Comparison of ENCODE assay signal across 10 cellular contexts in genomic region chr7:117110480-117111315, GRCh38.
A peak's percentile ranks its signal among the peaks of the same experiment; 100 is the strongest.
DNase-seq lines count a peak whose midpoint lies in the region; ATAC-seq, FAIRE-seq and TF ChIP-seq lines count a peak whose summit lies in the region.
"Had no signal": no experiment of that assay in that cellular context is flagged by ENCODE, and none has a peak within 500 bp of the region (broad histone marks: within the 10 kb centered on the region; RNA-seq: fewer than 3 reads in every experiment).

No MANE protein-coding gene starts in this region.

- intact Hi-C loops in left ventricle myocardium inferior (cut with micrococcal nuclease) = no loop called here

- DNase-seq in NCI-H1092 treated with DMSO at 0.1 percent for 48 hours (lab: John Stamatoyannopoulos, UW) (peak; percentile 46), NCI-H1092 (lab: John Stamatoyannopoulos, UW) (no peak), left ventricle myocardium inferior (no peak), NCI-H2029 treated with DMSO at 0.1 percent for 48 hours (lab: John Stamatoyannopoulos, UW) (no peak), NOMO-1 treated with dmso at 0.1 percent for 144 hours (lab: John Stamatoyannopoulos, UW; ENCODE audit: unreplicated experiment) (no peak), HTR-8/SVneo (ENCODE audit: insufficient read length, low spot score) (no peak)
- DNase-seq in activated CD4-positive, CD25-positive, alpha-beta regulatory T cell treated with anti-CD3 and anti-CD28 coated beads, Interleukin-2, amount 50 U/mL, for 72 hours = peak; percentile 45

- H3K27ac ChIP-seq in left ventricle myocardium inferior (replicated peaks) = peak overlapping the region; percentile 32

- peak; percentile 95 for ATAC-seq in HG03025 (IDR thresholded peaks at IDR 0.05; ENCODE audit: low FRiP score, unreplicated experiment)

- FAIRE-seq in HTR-8/SVneo (lab: Jason Lieb, UNC) = no peak
- FAIRE-seq: A204.1, islet of Langerhans had no signal

- peaks cover 36% of the 10 kb centered on the region for H3K4me1 ChIP-seq in left ventricle myocardium inferior

- no peak overlapping the region for H3K4me3 ChIP-seq in left ventricle myocardium inferior

- TF ChIP-seq CTCF in left ventricle myocardium inferior (IDR thresholded peaks at IDR 0.05; ENCODE audit: borderline replicate concordance) = no peak

- H3K9me3 ChIP-seq in left ventricle myocardium inferior (replicated peaks) = peaks cover 7% of the 10 kb centered on the region

- H3K36me3 ChIP-seq in left ventricle myocardium inferior = peaks cover 5% of the 10 kb centered on the region

- no peaks in the 10 kb centered on the region for H3K27me3 ChIP-seq in left ventricle myocardium inferior (ENCODE audit: low read depth)

Comparison
In these comparisons a context has a peak if more than half of its experiments do, and no peak if none do; other contexts are left out.
1. DNase-seq: peak in NCI-H1092 treated with DMSO at 0.1 percent for 48 hours (single experiment) and activated CD4-positive, CD25-positive, alpha-beta regulatory T cell treated with anti-CD3 and anti-CD28 coated beads, Interleukin-2, amount 50 U/mL, for 72 hours (single experiment); none in NCI-H1092 (single experiment), left ventricle myocardium inferior (single experiment), NCI-H2029 treated with DMSO at 0.1 percent for 48 hours (single experiment), NOMO-1 treated with dmso at 0.1 percent for 144 hours (single experiment) and HTR-8/SVneo (single experiment).